In the genomic region with DNA sequence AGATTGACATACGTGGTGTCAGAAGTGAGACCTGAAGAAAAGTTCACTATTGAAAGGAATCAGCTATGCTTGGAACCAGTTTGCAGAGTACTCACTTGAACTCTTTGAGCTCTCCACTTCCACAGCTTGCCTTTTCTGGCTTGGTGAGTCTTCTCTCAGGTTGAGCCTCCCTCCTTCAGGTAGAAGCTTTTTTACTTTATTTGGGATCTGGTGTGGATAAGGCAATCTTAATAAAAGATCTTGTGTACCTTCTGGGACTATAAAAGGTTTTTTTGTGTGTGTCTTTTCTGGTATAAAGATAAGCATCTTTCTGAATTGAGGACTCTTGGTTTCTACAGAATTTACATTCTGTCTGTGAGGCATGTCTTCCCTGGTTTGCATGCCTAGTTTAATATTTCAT, we compare ENCODE assay signal across 6 cellular contexts.
"Had no signal": no experiment of that assay in that cellular context is flagged by ENCODE, and none has a peak within 500 bp of the region (broad histone marks: within the 10 kb centered on the region; RNA-seq: fewer than 3 reads in every experiment).

No MANE protein-coding gene starts in this region.

- DNase-seq: H9, HCEC 1CT, IMR-90, KG1 had no signal

- H3K4me3 ChIP-seq: GM23338, K562 had no signal
